Comparison of ENCODE assay signal across 10 cellular contexts in genomic region chr12:121872546-121873223, GRCh38. TPM values are rescaled to one million over a fixed set of nuclear protein-coding genes. Genes with fewer than 3 reads are reported as not detected.
DNase-seq lines count a peak whose midpoint lies in the region; ATAC-seq lines count a peak whose summit lies in the region.
"Had no signal": no experiment of that assay in that cellular context is flagged by ENCODE, and none has a peak within 500 bp of the region (broad histone marks: within the 10 kb centered on the region; RNA-seq: fewer than 3 reads in every experiment).

No MANE protein-coding gene starts in this region.

- H3K27ac Mint-ChIP-seq in natural killer cell treated with Interleukin-12 subunit alpha and Interleukin-12 subunit beta and Interleukin-15 and Interleukin-18, amount 100 ng/mL, for 72 hours, result no peak overlapping the region
- H3K27ac Mint-ChIP-seq: B cell had no signal

- H3K4me3 Mint-ChIP-seq in natural killer cell treated with Interleukin-12 subunit alpha and Interleukin-12 subunit beta and Interleukin-15 and Interleukin-18, amount 100 ng/mL, for 72 hours, result no peak overlapping the region
- H3K4me3 Mint-ChIP-seq: B cell had no signal

- ATAC-seq in GM19023 (IDR thresholded peaks at IDR 0.05; ENCODE audit: unreplicated experiment), result no peak
- ATAC-seq in natural killer cell treated with Interleukin-12 subunit alpha and Interleukin-12 subunit beta and Interleukin-15 and Interleukin-18, amount 100 ng/mL, for 72 hours, result no peak

- no peaks in the 10 kb centered on the region for H3K27me3 Mint-ChIP-seq in natural killer cell treated with Interleukin-12 subunit alpha and Interleukin-12 subunit beta and Interleukin-15 and Interleukin-18, amount 100 ng/mL, for 72 hours
- H3K27me3 Mint-ChIP-seq: B cell had no signal

- H3K9me3 Mint-ChIP-seq in natural killer cell treated with Interleukin-12 subunit alpha and Interleukin-12 subunit beta and Interleukin-15 and Interleukin-18, amount 100 ng/mL, for 72 hours, result no peaks in the 10 kb centered on the region

- peaks cover 5% of the 10 kb centered on the region for H3K4me1 ChIP-seq in rectal smooth muscle tissue (ENCODE audit: control insufficient read depth, insufficient read depth, low read length)

- DNase-seq in NCI-H2171 treated with DMSO at 0.1 percent for 48 hours (lab: John Stamatoyannopoulos, UW) (peak; percentile 43), NCI-H2171 (lab: John Stamatoyannopoulos, UW) (no peak), RKO (ENCODE audit: low spot score) (peak; percentile 46), fibroblast of peridontal ligament (ENCODE audit: extremely low read depth) (peak; percentile 96)
- DNase-seq in natural killer cell treated with Interleukin-12 subunit alpha and Interleukin-12 subunit beta and Interleukin-15 and Interleukin-18, amount 100 ng/mL, for 72 hours (ENCODE audit: low spot score), result no peak
- no peak for DNase-seq in activated CD8-positive, alpha-beta memory T cell treated with anti-CD3 and anti-CD28 coated beads, Interleukin-2, amount 50 U/mL, for 48 hours
- DNase-seq: SIG-M5 had no signal

- H3K4me3 ChIP-seq in rectal smooth muscle tissue (ENCODE audit: low read length), result no peak overlapping the region

- H3K9ac ChIP-seq in rectal smooth muscle tissue (ENCODE audit: low read length), result no peak overlapping the region

- H3K27me3 ChIP-seq in rectal smooth muscle tissue (ENCODE audit: control insufficient read depth, insufficient read depth, low read length), result no peaks in the 10 kb centered on the region

- no peaks in the 10 kb centered on the region for H3K36me3 ChIP-seq in rectal smooth muscle tissue (ENCODE audit: control insufficient read depth, insufficient read depth, low read length)

- no peaks in the 10 kb centered on the region for H3K36me3 Mint-ChIP-seq in natural killer cell treated with Interleukin-12 subunit alpha and Interleukin-12 subunit beta and Interleukin-15 and Interleukin-18, amount 100 ng/mL, for 72 hours

- no peaks in the 10 kb centered on the region for H3K4me1 Mint-ChIP-seq in natural killer cell treated with Interleukin-12 subunit alpha and Interleukin-12 subunit beta and Interleukin-15 and Interleukin-18, amount 100 ng/mL, for 72 hours (ENCODE audit: low read depth in 2 of 2)

- H3K27ac ChIP-seq in rectal smooth muscle tissue (ENCODE audit: low read depth, low read length), result peak overlapping the region; percentile 62

RNA-seq across cellular contexts. Expression of gene HPD, which starts 14.0 kb away (rescaled TPM):
- not detected for total RNA-seq in natural killer cell treated with Interleukin-12 subunit alpha and Interleukin-12 subunit beta and Interleukin-15 and Interleukin-18, amount 100 ng/mL, for 72 hours
- total RNA-seq: B cell had no signal

RNA-seq across cellular contexts. Expression of gene PSMD9, which starts 15.9 kb away (rescaled TPM):
- total RNA-seq in natural killer cell treated with Interleukin-12 subunit alpha and Interleukin-12 subunit beta and Interleukin-15 and Interleukin-18, amount 100 ng/mL, for 72 hours, result 10 to 100 TPM; 56.0 to 61.3 TPM

RNA-seq across cellular contexts. Expression of gene CFAP251, which starts 45.7 kb away (rescaled TPM):
- total RNA-seq in natural killer cell treated with Interleukin-12 subunit alpha and Interleukin-12 subunit beta and Interleukin-15 and Interleukin-18, amount 100 ng/mL, for 72 hours, result 1 to 10 TPM; 2.0 to 2.9 TPM

Comparison
In these comparisons a context has a peak if more than half of its experiments do, and no peak if none do; other contexts are left out.
1. DNase-seq: peak in NCI-H2171 treated with DMSO at 0.1 percent for 48 hours (single experiment), RKO (single experiment) and fibroblast of peridontal ligament (single experiment); none in NCI-H2171 (single experiment), natural killer cell treated with Interleukin-12 subunit alpha and Interleukin-12 subunit beta and Interleukin-15 and Interleukin-18, amount 100 ng/mL, for 72 hours (single experiment) and activated CD8-positive, alpha-beta memory T cell treated with anti-CD3 and anti-CD28 coated beads, Interleukin-2, amount 50 U/mL, for 48 hours (single experiment).